ENCODE assay signal across 17 cellular contexts in the genomic region with DNA sequence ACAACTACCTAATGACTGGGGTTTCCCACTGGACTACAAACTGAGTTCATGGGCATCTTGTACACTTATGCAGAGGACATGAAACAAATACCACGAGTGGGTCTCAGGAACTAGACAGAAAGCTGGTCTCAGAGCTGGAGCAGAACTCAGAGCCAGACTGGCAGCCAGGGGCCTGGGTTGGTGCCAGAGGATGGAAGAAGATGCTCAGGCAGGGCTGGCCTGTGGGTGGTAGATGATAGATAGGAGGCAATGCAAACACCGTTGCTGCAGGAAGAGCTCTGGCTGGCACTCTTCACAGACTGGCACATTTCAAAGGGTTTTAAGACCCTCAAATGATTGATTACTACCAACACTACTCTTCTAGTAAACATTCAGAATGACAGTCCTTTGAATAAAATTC. TPM values are rescaled to one million over a fixed set of nuclear protein-coding genes. Genes with fewer than 3 reads are reported as not detected.
"Had no signal": no experiment of that assay in that cellular context is flagged by ENCODE, and none has a peak within 500 bp of the region (broad histone marks: within the 10 kb centered on the region; RNA-seq: fewer than 3 reads in every experiment).

No MANE protein-coding gene starts in this region.

- H3K4me3 ChIP-seq: tibial nerve had no signal

- H3K27me3 ChIP-seq: tibial nerve had no signal

- H3K36me3 ChIP-seq: tibial nerve had no signal

- H3K4me1 ChIP-seq: tibial nerve had no signal

- DNase-seq: activated B cell treated with CpG ODN at 0.5 μM for 24 hours; activated CD4-positive, alpha-beta T cell treated with anti-CD3 and anti-CD28 coated beads for 36 hours; activated CD8-positive, alpha-beta memory T cell treated with anti-CD3 and anti-CD28 coated beads for 24 hours; activated effector memory CD4-positive, alpha-beta T cell treated with anti-CD3 and anti-CD28 coated beads, Interleukin-2, amount 50 U/mL, for 16 hours; activated naive CD4-positive, alpha-beta T cell treated with anti-CD3 and anti-CD28 coated beads, Interleukin-2, amount 10 ng/mL, durations not matched to agents 7 days and 5 days; activated naive CD8-positive, alpha-beta T cell treated with anti-CD3 and anti-CD28 coated beads, Interleukin-2, amount 10 ng/mL, durations not matched to agents 7 days and 5 days; foreskin fibroblast; hippocampal formation; left cardiac atrium; mammary epithelial cell; stimulated activated CD4-positive, alpha-beta T cell treated with anti-CD3 and anti-CD28 coated beads, Interleukin-15, amount 100 ng/mL, for 24 hours; stimulated activated CD4-positive, alpha-beta T cell treated with anti-CD3 and anti-CD28 coated beads, Interleukin-2, amount 100 ng/mL, for 24 hours; stimulated activated naive CD4-positive, alpha-beta T cell had no signal

- H3K27ac ChIP-seq: tibial nerve had no signal

- H3K9me3 ChIP-seq: tibial nerve had no signal

- ATAC-seq: activated CD4-positive, alpha-beta T cell treated with anti-CD3 and anti-CD28 coated beads for 36 hours; left cardiac atrium; right cardiac atrium had no signal

RNA-seq across cellular contexts. Expression of gene ENO4, which starts 28.8 kb away (rescaled TPM):
- total RNA-seq: activated CD4-positive, alpha-beta T cell treated with anti-CD3 and anti-CD28 coated beads for 36 hours; activated naive CD8-positive, alpha-beta T cell treated with anti-CD3 and anti-CD28 coated beads, Interleukin-2, amount 10 ng/mL, durations not matched to agents 7 days and 5 days; activated T-helper 1 cell treated with anti-CD3 and anti-CD28 coated beads, Interleukin-12 subunit alpha, Interleukin-12 subunit beta, Interleukin-2, Interleukin-4 antibody, amounts not matched to agents 30 ng/mL and 10 ng/mL and 1 ng/mL, durations not matched to agents 14 hours and 24 hours and 36 hours; esophagus mucosa; mammary epithelial cell had no signal
